Comparison of ENCODE assay signal across 8 cellular contexts in the genomic region with DNA sequence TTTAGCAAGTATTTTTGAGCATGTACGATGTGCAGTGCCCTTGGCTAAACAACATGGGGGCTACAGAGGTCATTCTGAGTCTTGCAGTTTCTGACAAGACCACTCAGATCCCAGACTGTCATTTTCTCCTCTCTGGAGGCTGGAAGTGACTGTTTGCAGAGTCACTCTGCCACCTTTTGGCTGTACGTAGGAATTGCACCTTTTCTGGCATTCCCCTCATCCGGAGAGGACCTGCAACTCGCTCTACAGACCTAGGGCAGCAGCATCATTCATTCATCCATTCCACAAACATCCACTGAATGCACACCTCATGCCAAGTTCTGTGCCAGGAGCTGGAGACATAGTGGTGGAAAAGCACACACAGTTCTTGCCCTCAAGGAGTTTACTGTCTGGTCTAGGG.
DNase-seq lines count a peak whose midpoint lies in the region; ATAC-seq and TF ChIP-seq lines count a peak whose summit lies in the region.
"Had no signal": no experiment of that assay in that cellular context is flagged by ENCODE, and none has a peak within 500 bp of the region (broad histone marks: within the 10 kb centered on the region; RNA-seq: fewer than 3 reads in every experiment).

No MANE protein-coding gene starts in this region.

- H3K36me3 Mint-ChIP-seq in activated naive CD8-positive, alpha-beta T cell treated with anti-CD3 and anti-CD28 coated beads, Interleukin-2, amount 50 U/mL, for 24 hours (ENCODE audit: low read depth), result no peaks in the 10 kb centered on the region
- H3K36me3 Mint-ChIP-seq: T-cell had no signal

- H3K4ac ChIP-seq in mesendoderm (ENCODE audit: low read depth, low read length), result no peak overlapping the region

- no peak overlapping the region for H3K23ac ChIP-seq in mesendoderm (ENCODE audit: low read length)

- no peak overlapping the region for H2BK15ac ChIP-seq in mesendoderm (replicated peaks; ENCODE audit: low read depth)

- H3K56ac ChIP-seq in mesendoderm (ENCODE audit: low read length), result no peak overlapping the region

- H3K9ac ChIP-seq in mesendoderm (ENCODE audit: low read length), result no peak overlapping the region

- TF ChIP-seq EP300 in gastroesophageal sphincter (IDR thresholded peaks at IDR 0.05), result no peak

- H3K27me3 Mint-ChIP-seq in activated naive CD8-positive, alpha-beta T cell treated with anti-CD3 and anti-CD28 coated beads, Interleukin-2, amount 50 U/mL, for 24 hours, result peaks cover 6% of the 10 kb centered on the region

- H3K4me1 ChIP-seq in mesendoderm (ENCODE audit: control insufficient read depth, low read depth, low read length) (no peaks in the 10 kb centered on the region), gastroesophageal sphincter (no peaks in the 10 kb centered on the region)

- H3K9me3 ChIP-seq in gastroesophageal sphincter, result no peaks in the 10 kb centered on the region

- no peak overlapping the region for H3K4me2 ChIP-seq in mesendoderm (ENCODE audit: low read length)

- H4K8ac ChIP-seq in mesendoderm (ENCODE audit: low read depth, low read length), result no peak overlapping the region

- H3K27me3 ChIP-seq in mesendoderm (ENCODE audit: insufficient read depth, low read length, poor library complexity), result no peaks in the 10 kb centered on the region
- no peaks in the 10 kb centered on the region for H3K27me3 ChIP-seq in gastroesophageal sphincter

- no peak overlapping the region for H3K18ac ChIP-seq in mesendoderm (ENCODE audit: low read length)

- no peaks in the 10 kb centered on the region for H3K9me3 Mint-ChIP-seq in activated naive CD8-positive, alpha-beta T cell treated with anti-CD3 and anti-CD28 coated beads, Interleukin-2, amount 50 U/mL, for 24 hours
- H3K9me3 Mint-ChIP-seq: T-cell had no signal

- no peak overlapping the region for H2BK120ac ChIP-seq in mesendoderm (ENCODE audit: low read depth, low read length)

- H2BK5ac ChIP-seq in mesendoderm (ENCODE audit: low read length), result no peak overlapping the region

- TF ChIP-seq CTCF in gastroesophageal sphincter (IDR thresholded peaks at IDR 0.05), result peak in 1 of 4 experiments; percentile 22

- DNase-seq in Daoy (ENCODE audit: low read depth), result peak; percentile 23
- peak; percentile 28 for DNase-seq in NCI-H1694 treated with DMSO at 0.1 percent for 48 hours (lab: John Stamatoyannopoulos, UW)
- peak; percentile 6 for DNase-seq in activated naive CD8-positive, alpha-beta T cell treated with anti-CD3 and anti-CD28 coated beads, Interleukin-2, amount 50 U/mL, for 24 hours
- peak; percentile 69 for DNase-seq in mesendoderm
- no peak for DNase-seq in mucosa of gallbladder (ENCODE audit: low spot score)

- no peak overlapping the region for H2AK5ac ChIP-seq in mesendoderm (ENCODE audit: low read length)

- H3K27ac ChIP-seq in mesendoderm (ENCODE audit: low read depth, low read length) (no peak overlapping the region), gastroesophageal sphincter (no peak overlapping the region)

- no peak overlapping the region for H3K27ac Mint-ChIP-seq in activated naive CD8-positive, alpha-beta T cell treated with anti-CD3 and anti-CD28 coated beads, Interleukin-2, amount 50 U/mL, for 24 hours
- H3K27ac Mint-ChIP-seq: T-cell had no signal

- H3K4me3 ChIP-seq in mesendoderm (ENCODE audit: low read length), result no peak overlapping the region
- H3K4me3 ChIP-seq in gastroesophageal sphincter, result no peak overlapping the region

- no peak overlapping the region for H3K4me3 Mint-ChIP-seq in activated naive CD8-positive, alpha-beta T cell treated with anti-CD3 and anti-CD28 coated beads, Interleukin-2, amount 50 U/mL, for 24 hours
- H3K4me3 Mint-ChIP-seq: T-cell had no signal

- H3K79me1 ChIP-seq in mesendoderm (ENCODE audit: low read length), result no peaks in the 10 kb centered on the region

- no CpG with 5 or more reads among the region's 4 CpGs for WGBS in mesendoderm (ENCODE audit: extremely low coverage, insufficient coverage, low lambda C conversion rate)
- WGBS in gastroesophageal sphincter (ENCODE audit: low coverage in 1 of 2), 2 donors, result 0 to 7% methylated on average over 1 to 2 of the region's 4 CpGs

- H3K36me3 ChIP-seq in mesendoderm (ENCODE audit: control insufficient read depth, insufficient read depth, low read length), result no peaks in the 10 kb centered on the region
- H3K36me3 ChIP-seq in gastroesophageal sphincter, result no peaks in the 10 kb centered on the region

- no peaks in the 10 kb centered on the region for H3K79me2 ChIP-seq in mesendoderm (ENCODE audit: control insufficient read depth, insufficient read depth, low read length)

- H3K4me1 Mint-ChIP-seq in activated naive CD8-positive, alpha-beta T cell treated with anti-CD3 and anti-CD28 coated beads, Interleukin-2, amount 50 U/mL, for 24 hours, result no peaks in the 10 kb centered on the region

- ATAC-seq in GM21717 (IDR thresholded peaks at IDR 0.05; ENCODE audit: unreplicated experiment) (peak; percentile 69), gastroesophageal sphincter (no peak)
- ATAC-seq in activated naive CD8-positive, alpha-beta T cell treated with anti-CD3 and anti-CD28 coated beads, Interleukin-2, amount 50 U/mL, for 24 hours, result peak; percentile 40
- ATAC-seq: T-cell had no signal

- no peak overlapping the region for H4K5ac ChIP-seq in mesendoderm (ENCODE audit: low read length)

- no peak for TF ChIP-seq POLR2A in gastroesophageal sphincter (IDR thresholded peaks at IDR 0.05)
